Comparison of ENCODE assay signal across 8 cellular contexts in genomic region chr13:46211116-46211515, GRCh38. TPM values are rescaled to one million over a fixed set of nuclear protein-coding genes. Genes with fewer than 3 reads are reported as not detected.
DNase-seq lines count a peak whose midpoint lies in the region; ATAC-seq and TF ChIP-seq lines count a peak whose summit lies in the region.

No MANE protein-coding gene starts in this region.

- no peaks in the 10 kb centered on the region for H4K20me1 ChIP-seq in OCI-LY7 (ENCODE audit: insufficient read depth, low read length)

- H3K79me2 ChIP-seq in OCI-LY7 (ENCODE audit: insufficient read depth, low read depth, low read length): no peaks in the 10 kb centered on the region

- intact Hi-C loops in OCI-LY7 (cut with micrococcal nuclease; ENCODE audit: unreplicated experiment): no loop called here
- intact Hi-C loops in adrenal gland (cut with DNase I): no loop called here
- intact Hi-C loops in left colon (cut with DNase I, micrococcal nuclease): no loop called here

- TF ChIP-seq POLR2A in adrenal gland (IDR thresholded peaks at IDR 0.05): no peak

- no peaks in the 10 kb centered on the region for H3K4me1 ChIP-seq in OCI-LY7 (ENCODE audit: insufficient read depth, low read length, poor library complexity, severe bottlenecking)
- H3K4me1 ChIP-seq in adrenal gland (replicated peaks in 1 of 2): peaks cover 13 to 15% of the 10 kb centered on the region in 2 donors

- H3K27ac ChIP-seq in OCI-LY7 (ENCODE audit: low read depth, low read length, poor library complexity, severe bottlenecking) (no peak overlapping the region), adrenal gland (peak overlapping the region; percentile 31 to 71 (median 55))

- H3K9me2 ChIP-seq in OCI-LY7 (ENCODE audit: insufficient read depth, low read length): no peaks in the 10 kb centered on the region

- POLR2A ChIA-PET in GM10248 (lab: Yijun Ruan, JAX) (no interaction called here), OCI-LY7 (lab: Charles Lee) (interaction anchor here (0.6 to 1.0 kb wide), 2 partner anchors 11 to 15 kb away, joined by 4 to 5 read pairs; no protein-coding TSS in a partner anchor)

- no TSS peak for BruUV-seq in OCI-LY7 (replicated peaks; lab: Mats Ljungman, UMichigan)

- CTCF ChIA-PET in GM10248 (lab: Yijun Ruan, JAX): interaction anchor here (0.9 to 1.5 kb wide), 4 partner anchors 11 to 52 kb away, joined by 3 to 4 read pairs (median 3); no protein-coding TSS in a partner anchor
- CTCF ChIA-PET in OCI-LY7 (lab: Charles Lee; ENCODE audit: unreplicated experiment): no interaction called here

- H3K4me3 ChIP-seq in OCI-LY7 (ENCODE audit: low read depth, low read length, poor library complexity, severe bottlenecking): no peak overlapping the region
- peak overlapping the region in 3 of 4 donors; percentile 23 to 61 (median 60) for H3K4me3 ChIP-seq in adrenal gland

- ATAC-seq in HG02610 (IDR thresholded peaks at IDR 0.05; ENCODE audit: unreplicated experiment): peak; percentile 33
- ATAC-seq in left colon: peak; percentile 32
- ATAC-seq in stimulated activated naive CD8-positive, alpha-beta T cell treated with anti-CD3 and anti-CD28 coated beads, Interleukin-15, Interleukin-2, amounts not matched to agents 100 U/mL and 50 U/mL, for 24 hours: peak; percentile 50

- 4 to 6% (median 5%) methylated on average over 9 of the region's 9 CpGs for WGBS in adrenal gland, 4 donors

- H3K9me3 ChIP-seq in OCI-LY7 (ENCODE audit: low read length) (no peaks in the 10 kb centered on the region), adrenal gland (replicated peaks in 1 of 3) (no peaks in the 10 kb centered on the region)

- peak overlapping the region; percentile 41; the same call in 1 of the 2 replicates for H3K4me2 ChIP-seq in OCI-LY7 (ENCODE audit: low read length)

- H2AFZ ChIP-seq in OCI-LY7 (ENCODE audit: low read length): no peak overlapping the region

- TF ChIP-seq CTCF in GM10248 (IDR thresholded peaks at IDR 0.05; ENCODE audit: control extremely low read depth, extremely low read depth, low read depth, missing control alignments) (no peak), OCI-LY7 (conservative IDR thresholded peaks at IDR 0.05; ENCODE audit: low read length) (no peak), adrenal gland (IDR thresholded peaks at IDR 0.05) (no peak)

- H3K36me3 ChIP-seq in OCI-LY7 (ENCODE audit: insufficient read depth, low read length) (no peaks in the 10 kb centered on the region), adrenal gland (replicated peaks in 1 of 2) (no peaks in the 10 kb centered on the region)

- DNase-seq in GM10248 (ENCODE audit: extremely low spot score) (peak; percentile 22), OCI-LY7 (ENCODE audit: low spot score) (no peak), adrenal gland (peak in 5 of 7 donors; percentile 30 to 62 (median 35)), left colon (no peak), activated gamma-delta T cell (lab: John Stamatoyannopoulos, UW) (no peak), hepatic stellate cell (ENCODE audit: low spot score) (no peak)
- DNase-seq in stimulated activated naive CD8-positive, alpha-beta T cell treated with anti-CD3 and anti-CD28 coated beads, Interleukin-15, Interleukin-2, amounts not matched to agents 100 U/mL and 50 U/mL, for 24 hours: peak; percentile 25

- no peaks in the 10 kb centered on the region for H3K27me3 ChIP-seq in adrenal gland

RNA-seq across cellular contexts. Expression of gene LRRC63, which starts 0.6 kb away (rescaled TPM):
- total RNA-seq in OCI-LY7 (2014; rRNA removed; shearing (Covaris generic)): not detected in 2 replicates
- total RNA-seq in OCI-LY7 (2022) (not detected in 2 replicates), adrenal gland (1 to 10 TPM in 2 of 8 donors, under 1 TPM in 4, not detected in 2; 0.26 to 2.2 (median 0.66) TPM), left colon (not detected)
- 1 to 10 TPM in 1 of 3 donors, under 1 TPM in 2; 0.32 to 1.3 (median 0.44) TPM for polyA plus RNA-seq in adrenal gland

RNA-seq across cellular contexts. Expression of gene LCP1, which starts 29.1 kb away (rescaled TPM):
- total RNA-seq in OCI-LY7 (2014; rRNA removed; shearing (Covaris generic)): 292 and 319 TPM in 2 replicates
- total RNA-seq in OCI-LY7 (2022) (546 and 565 TPM in 2 replicates), adrenal gland (100 to 1,000 TPM in 1 of 8 donors, 10 to 100 TPM in 7; 32.9 to 109 (median 67.2) TPM), left colon (10 to 100 TPM in 1 of 2 donors, 1 to 10 TPM in 1; 9.4 to 33.4 TPM)
- polyA plus RNA-seq in adrenal gland: 10 to 100 TPM; 17.3 to 91.9 (median 27.4) TPM

Comparison
In these comparisons a context has a peak if more than half of its experiments do, and no peak if none do; other contexts are left out.
1. DNase-seq: peak in GM10248 (single experiment), adrenal gland (5 of 7) and stimulated activated naive CD8-positive, alpha-beta T cell treated with anti-CD3 and anti-CD28 coated beads, Interleukin-15, Interleukin-2, amounts not matched to agents 100 U/mL and 50 U/mL, for 24 hours (single experiment); none in OCI-LY7 (single experiment), left colon (0 of 2), activated gamma-delta T cell (single experiment) and hepatic stellate cell (single experiment).
2. Peak in every context shown above with its lines, with median percentiles within 50 percentile points of each other: ATAC-seq.